Comparison of ENCODE assay signal across 11 cellular contexts in genomic region chr9:120889606-120890396, GRCh38. TPM values are rescaled to one million over a fixed set of nuclear protein-coding genes. Genes with fewer than 3 reads are reported as not detected.
DNase-seq lines count a peak whose midpoint lies in the region; ATAC-seq and TF ChIP-seq lines count a peak whose summit lies in the region.
"Had no signal": no experiment of that assay in that cellular context is flagged by ENCODE, and none has a peak within 500 bp of the region (broad histone marks: within the 10 kb centered on the region; RNA-seq: fewer than 3 reads in every experiment).

No MANE protein-coding gene starts in this region.

- H3K27me3 ChIP-seq in muscle layer of duodenum (ENCODE audit: low read depth, low read length) = no peaks in the 10 kb centered on the region
- H3K27me3 ChIP-seq in aorta (ENCODE audit: control insufficient read depth in 1 of 2, insufficient read depth in 2 of 2, low read length in 1 of 2) = no peaks in the 10 kb centered on the region
- no peaks in the 10 kb centered on the region for H3K27me3 ChIP-seq in breast epithelium

- H3K9me3 Mint-ChIP-seq in natural killer cell treated with Interleukin-12 subunit alpha and Interleukin-12 subunit beta and Interleukin-15 and Interleukin-18, amount 100 ng/mL, for 72 hours = no peaks in the 10 kb centered on the region
- no peaks in the 10 kb centered on the region for H3K9me3 Mint-ChIP-seq in natural killer cell
- no peaks in the 10 kb centered on the region for H3K9me3 Mint-ChIP-seq in activated B cell treated with CpG ODN at 0.5 μM for 24 hours

- POLR2A ChIA-PET in activated B cell treated with CpG ODN at 0.5 μM for 24 hours (lab: Charles Lee) = interaction anchor here (0.7 to 12.1 kb wide), 10 partner anchors 9 to 146 kb away, joined by 3 to 179 read pairs (median 6); partner anchors contain the start of genes FBXW2, PHF19 and TRAF1

- H3K36me3 Mint-ChIP-seq in natural killer cell treated with Interleukin-12 subunit alpha and Interleukin-12 subunit beta and Interleukin-15 and Interleukin-18, amount 100 ng/mL, for 72 hours = no peaks in the 10 kb centered on the region
- no peaks in the 10 kb centered on the region for H3K36me3 Mint-ChIP-seq in natural killer cell
- H3K36me3 Mint-ChIP-seq in activated B cell treated with CpG ODN at 0.5 μM for 24 hours (ENCODE audit: low read depth) = no peaks in the 10 kb centered on the region

- CTCF ChIA-PET in activated B cell treated with CpG ODN at 0.5 μM for 24 hours (lab: Charles Lee) = interaction anchor here (0.9 to 1.4 kb wide), 5 partner anchors 10 to 47 kb away, joined by 3 to 6 read pairs (median 4); partner anchors contain the start of gene PHF19

- DNase-seq in natural killer cell treated with Interleukin-12 subunit alpha and Interleukin-12 subunit beta and Interleukin-15 and Interleukin-18, amount 100 ng/mL, for 72 hours (ENCODE audit: low spot score) = no peak
- DNase-seq in natural killer cell (no peak), activated B cell treated with CpG ODN at 0.5 μM for 24 hours (no peak), aorta (no peak), cerebellum (ENCODE audit: low spot score) (no peak), breast epithelium (ENCODE audit: low spot score in 2 of 2) (no peak), substantia nigra (lab: John Stamatoyannopoulos, UW) (no peak)
- DNase-seq: Karpas-422 had no signal

- H3K4me3 Mint-ChIP-seq in natural killer cell treated with Interleukin-12 subunit alpha and Interleukin-12 subunit beta and Interleukin-15 and Interleukin-18, amount 100 ng/mL, for 72 hours = peak overlapping the region; percentile 63
- H3K4me3 Mint-ChIP-seq in natural killer cell (no peak overlapping the region), activated B cell treated with CpG ODN at 0.5 μM for 24 hours (no peak overlapping the region)

- peaks cover 6 to 20% of the 10 kb centered on the region in 2 donors for H3K4me1 ChIP-seq in muscle layer of duodenum (ENCODE audit: control insufficient read depth in 1 of 2, insufficient read depth in 2 of 2, low read length in 2 of 2)
- H3K4me1 ChIP-seq in aorta (ENCODE audit: control insufficient read depth in 1 of 2, insufficient read depth in 2 of 2, low read length in 2 of 2) = peaks cover 0 to 2% of the 10 kb centered on the region in 2 donors
- H3K4me1 ChIP-seq in breast epithelium = no peaks in the 10 kb centered on the region

- H3K27ac ChIP-seq in muscle layer of duodenum (ENCODE audit: low read length) (peak overlapping the region; percentile 67), aorta (ENCODE audit: low read depth in 1 of 2, low read length in 2 of 2) (no peak overlapping the region), breast epithelium (no peak overlapping the region), substantia nigra (ENCODE audit: low read depth, low read length, poor library complexity, severe bottlenecking) (no peak overlapping the region)

- H3K36me3 ChIP-seq in muscle layer of duodenum (ENCODE audit: control insufficient read depth in 1 of 2, insufficient read depth in 2 of 2, low read length in 2 of 2) (no peaks in the 10 kb centered on the region), aorta (ENCODE audit: control insufficient read depth in 1 of 2, insufficient read depth in 2 of 2, low read length in 1 of 2) (no peaks in the 10 kb centered on the region), breast epithelium (no peaks in the 10 kb centered on the region)

- H3K4me3 ChIP-seq in muscle layer of duodenum (ENCODE audit: low read depth in 1 of 2, low read length in 2 of 2) (no peak overlapping the region), aorta (ENCODE audit: low read length in 2 of 2) (no peak overlapping the region), breast epithelium (no peak overlapping the region)
- H3K4me3 ChIP-seq: GM12878 had no signal

- TF ChIP-seq POLR2A in breast epithelium (IDR thresholded peaks at IDR 0.05) = no peak

- H3K9me3 ChIP-seq in muscle layer of duodenum (ENCODE audit: control insufficient read depth in 1 of 2, low read length in 2 of 2) = no peaks in the 10 kb centered on the region
- no peaks in the 10 kb centered on the region for H3K9me3 ChIP-seq in aorta (ENCODE audit: control insufficient read depth, low read length)
- no peaks in the 10 kb centered on the region for H3K9me3 ChIP-seq in breast epithelium

- no peak for ATAC-seq in natural killer cell treated with Interleukin-12 subunit alpha and Interleukin-12 subunit beta and Interleukin-15 and Interleukin-18, amount 100 ng/mL, for 72 hours
- ATAC-seq in natural killer cell = no peak
- ATAC-seq in activated B cell treated with CpG ODN at 0.5 μM for 24 hours (ENCODE audit: low read depth) = no peak
- ATAC-seq in aorta (ENCODE audit: low FRiP score) = peak; percentile 54
- ATAC-seq: GM12878, Panc1 had no signal

- TF ChIP-seq CTCF in natural killer cell (IDR thresholded peaks at IDR 0.05) (no peak), activated B cell treated with CpG ODN at 0.5 μM for 24 hours (IDR thresholded peaks at IDR 0.05) (no peak), breast epithelium (IDR thresholded peaks at IDR 0.05) (no peak)

- H3K27me3 Mint-ChIP-seq in natural killer cell treated with Interleukin-12 subunit alpha and Interleukin-12 subunit beta and Interleukin-15 and Interleukin-18, amount 100 ng/mL, for 72 hours = no peaks in the 10 kb centered on the region
- peaks cover 0 to 3% of the 10 kb centered on the region in 2 donors for H3K27me3 Mint-ChIP-seq in natural killer cell (ENCODE audit: low read depth in 2 of 2)
- H3K27me3 Mint-ChIP-seq in activated B cell treated with CpG ODN at 0.5 μM for 24 hours = no peaks in the 10 kb centered on the region

- peaks cover 31 to 38% of the 10 kb centered on the region in 2 donors for H3K4me1 Mint-ChIP-seq in natural killer cell treated with Interleukin-12 subunit alpha and Interleukin-12 subunit beta and Interleukin-15 and Interleukin-18, amount 100 ng/mL, for 72 hours (ENCODE audit: low read depth in 2 of 2)
- H3K4me1 Mint-ChIP-seq in natural killer cell (peaks cover 15 to 23% of the 10 kb centered on the region in 2 donors), activated B cell treated with CpG ODN at 0.5 μM for 24 hours (peaks cover 62% of the 10 kb centered on the region)

- peak overlapping the region; percentile 78 to 86 for H3K27ac Mint-ChIP-seq in natural killer cell treated with Interleukin-12 subunit alpha and Interleukin-12 subunit beta and Interleukin-15 and Interleukin-18, amount 100 ng/mL, for 72 hours
- H3K27ac Mint-ChIP-seq in natural killer cell (peak overlapping the region in 1 of 2 donors; percentile 24), activated B cell treated with CpG ODN at 0.5 μM for 24 hours (peak overlapping the region; percentile 24)

- intact Hi-C loops in natural killer cell (cut with micrococcal nuclease) (no loop called here), activated B cell treated with CpG ODN at 0.5 μM for 24 hours (cut with micrococcal nuclease) (no loop called here), aorta (cut with DNase I) (no loop called here), breast epithelium (cut with DNase I; ENCODE audit: low total_unique reads) (no loop called here)

- 52 to 65% methylated on average over 3 of the region's 3 CpGs for WGBS in aorta, 2 donors

RNA-seq across cellular contexts. Expression of gene PHF19, which starts 12.8 kb away (rescaled TPM):
- total RNA-seq in natural killer cell treated with Interleukin-12 subunit alpha and Interleukin-12 subunit beta and Interleukin-15 and Interleukin-18, amount 100 ng/mL, for 72 hours = 100 to 1,000 TPM in 1 of 2 donors, 10 to 100 TPM in 1; 97.4 to 177 TPM
- 10 to 100 TPM; 34.1 to 54.0 (median 47.8) TPM for total RNA-seq in natural killer cell
- total RNA-seq in activated B cell treated with CpG ODN at 0.5 μM for 24 hours = 50.2 and 55.3 TPM in 2 replicates
- 10 to 100 TPM; 40.1 to 62.3 TPM for total RNA-seq in aorta
- polyA plus RNA-seq in aorta = 10 to 100 TPM; 25.9 to 66.7 TPM
- total RNA-seq in cerebellum = 20.5 TPM
- total RNA-seq in breast epithelium = 10 to 100 TPM; 16.5 to 33.1 (median 19.0) TPM

RNA-seq across cellular contexts. Expression of gene TRAF1, which starts 36.8 kb away (rescaled TPM):
- 100 to 1,000 TPM; 145 to 375 TPM for total RNA-seq in natural killer cell treated with Interleukin-12 subunit alpha and Interleukin-12 subunit beta and Interleukin-15 and Interleukin-18, amount 100 ng/mL, for 72 hours
- 10 to 100 TPM; 23.4 to 33.9 (median 30.5) TPM for total RNA-seq in natural killer cell
- total RNA-seq in activated B cell treated with CpG ODN at 0.5 μM for 24 hours = 115 and 130 TPM in 2 replicates
- total RNA-seq in aorta = 10 to 100 TPM; 19.8 to 25.7 TPM
- polyA plus RNA-seq in aorta = 10 to 100 TPM; 10.5 to 43.3 TPM
- 3.6 TPM for total RNA-seq in cerebellum
- total RNA-seq in breast epithelium = 1 to 10 TPM; 4.9 to 8.6 (median 7.3) TPM

RNA-seq across cellular contexts. Expression of gene PSMD5, which starts 47.1 kb away (rescaled TPM):
- 10 to 100 TPM; 59.5 to 70.4 TPM for total RNA-seq in natural killer cell treated with Interleukin-12 subunit alpha and Interleukin-12 subunit beta and Interleukin-15 and Interleukin-18, amount 100 ng/mL, for 72 hours
- total RNA-seq in natural killer cell = 10 to 100 TPM; 24.6 to 41.2 (median 37.1) TPM
- total RNA-seq in activated B cell treated with CpG ODN at 0.5 μM for 24 hours = 34.8 and 38.9 TPM in 2 replicates
- total RNA-seq in aorta = 10 to 100 TPM; 41.2 to 44.8 TPM
- polyA plus RNA-seq in aorta = 10 to 100 TPM; 17.4 to 24.8 TPM
- total RNA-seq in cerebellum = 25.8 TPM
- total RNA-seq in breast epithelium = 10 to 100 TPM; 48.3 to 54.1 (median 50.3) TPM
